Comparison of ENCODE assay signal across 11 cellular contexts in the genomic region with DNA sequence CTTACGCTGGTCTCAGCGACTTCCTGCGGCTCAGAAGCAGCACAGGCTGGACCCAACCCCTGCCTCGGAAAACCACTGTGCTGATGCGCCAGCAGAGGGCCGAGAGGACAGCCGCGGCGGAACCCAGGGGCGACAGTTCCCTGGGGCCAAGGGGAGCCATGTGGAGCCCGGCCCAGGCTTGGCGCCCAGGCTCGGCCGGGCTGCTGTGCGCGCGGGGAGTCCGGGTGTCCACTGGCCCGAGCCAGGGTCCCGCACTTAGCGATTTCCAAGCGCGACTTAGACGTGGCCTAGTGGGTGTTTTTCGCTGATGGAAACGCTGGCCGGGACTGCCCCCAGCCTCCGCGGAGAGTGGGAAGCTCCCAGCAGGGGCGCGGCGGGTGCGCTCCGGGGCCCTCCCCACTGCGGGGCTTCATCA. TPM values are rescaled to one million over a fixed set of nuclear protein-coding genes. Genes with fewer than 3 reads are reported as not detected.
A peak's percentile ranks its signal among the peaks of the same experiment; 100 is the strongest.
DNase-seq lines count a peak whose midpoint lies in the region; ATAC-seq and TF ChIP-seq lines count a peak whose summit lies in the region.
"Had no signal": no experiment of that assay in that cellular context is flagged by ENCODE, and none has a peak within 500 bp of the region (broad histone marks: within the 10 kb centered on the region; RNA-seq: fewer than 3 reads in every experiment).

No MANE protein-coding gene starts in this region.

- H3K36me3 ChIP-seq in skeletal muscle satellite cell (ENCODE audit: insufficient read depth, low read length), result no peaks in the 10 kb centered on the region
- no peaks in the 10 kb centered on the region for H3K36me3 ChIP-seq in CD8-positive, alpha-beta memory T cell (ENCODE audit: insufficient read depth, low read length)

- no peak overlapping the region for H3K27ac ChIP-seq in CD8-positive, alpha-beta memory T cell (ENCODE audit: low read depth, low read length)

- peak; percentile 57 for DNase-seq in WTC11 (ENCODE audit: low spot score)
- DNase-seq in left ventricle myocardium superior, result peak; percentile 58
- DNase-seq in NCI-H2196 (lab: John Stamatoyannopoulos, UW; ENCODE audit: unreplicated experiment), result no peak
- no peak for DNase-seq in CD8-positive, alpha-beta memory T cell
- no peak for DNase-seq in activated CD4-positive, alpha-beta memory T cell treated with anti-CD3 and anti-CD28 coated beads, Interleukin-2, amount 10 ng/mL, durations not matched to agents 7 days and 5 days
- DNase-seq: activated CD4-positive, alpha-beta T cell treated with anti-CD3 and anti-CD28 coated beads for 4 hours; NCI-H1092; stimulated activated CD4-positive, alpha-beta T cell treated with anti-CD3 and anti-CD28 coated beads, Interleukin-2, amount 100 ng/mL, for 24 hours had no signal

- H3K9ac ChIP-seq in skeletal muscle satellite cell (ENCODE audit: low read depth, low read length), result no peak overlapping the region

- no peaks in the 10 kb centered on the region for H3K36me3 Mint-ChIP-seq in WTC11
- H3K36me3 Mint-ChIP-seq in stimulated activated memory B cell treated with anti-CD40 and anti-IgM and Interleukin-4, amounts not matched to agents 10 μg/mL and 1 μg/mL and 100 μg/mL, for 72 hours, result no peaks in the 10 kb centered on the region
- peaks cover 0 to 11% (median 0%) of the 10 kb centered on the region in 3 donors for H3K36me3 Mint-ChIP-seq in CD8-positive, alpha-beta memory T cell
- no peaks in the 10 kb centered on the region for H3K36me3 Mint-ChIP-seq in activated CD4-positive, alpha-beta memory T cell treated with anti-CD3 and anti-CD28 coated beads, Interleukin-2, amount 10 ng/mL, durations not matched to agents 7 days and 5 days (ENCODE audit: low read depth)

- no peaks in the 10 kb centered on the region for H3K9me3 ChIP-seq in skeletal muscle satellite cell (replicated peaks; ENCODE audit: low read length)
- H3K9me3 ChIP-seq in CD8-positive, alpha-beta memory T cell (ENCODE audit: low read length), result no peaks in the 10 kb centered on the region

- TF ChIP-seq CTCF in GM12874 (IDR thresholded peaks at IDR 0.05; ENCODE audit: insufficient read depth, low read depth, low read length), result 0 out of 2 replicates have a peak, but pooled peaks have one; percentile 13
- no peak for TF ChIP-seq CTCF in WTC11 (IDR thresholded peaks at IDR 0.05)

- H3K4me1 Mint-ChIP-seq in WTC11, result peaks cover 18% of the 10 kb centered on the region
- H3K4me1 Mint-ChIP-seq in stimulated activated memory B cell treated with anti-CD40 and anti-IgM and Interleukin-4, amounts not matched to agents 10 μg/mL and 1 μg/mL and 100 μg/mL, for 72 hours, result peaks cover 5% of the 10 kb centered on the region
- H3K4me1 Mint-ChIP-seq in CD8-positive, alpha-beta memory T cell, result peaks cover 4 to 15% (median 5%) of the 10 kb centered on the region in 3 donors
- no peaks in the 10 kb centered on the region for H3K4me1 Mint-ChIP-seq in activated CD4-positive, alpha-beta memory T cell treated with anti-CD3 and anti-CD28 coated beads, Interleukin-2, amount 10 ng/mL, durations not matched to agents 7 days and 5 days

- ATAC-seq in WTC11 (peak; percentile 83), left ventricle myocardium superior (peak; percentile 76)
- ATAC-seq in stimulated activated memory B cell treated with anti-CD40 and anti-IgM and Interleukin-4, amounts not matched to agents 10 μg/mL and 1 μg/mL and 100 μg/mL, for 72 hours, result no peak

- H3K27me3 Mint-ChIP-seq in WTC11 (ENCODE audit: low read depth), result peaks cover 24% of the 10 kb centered on the region
- peaks cover 74% of the 10 kb centered on the region for H3K27me3 Mint-ChIP-seq in stimulated activated memory B cell treated with anti-CD40 and anti-IgM and Interleukin-4, amounts not matched to agents 10 μg/mL and 1 μg/mL and 100 μg/mL, for 72 hours
- H3K27me3 Mint-ChIP-seq in CD8-positive, alpha-beta memory T cell, result peaks cover 28 to 42% of the 10 kb centered on the region in 2 donors
- peaks cover 23% of the 10 kb centered on the region for H3K27me3 Mint-ChIP-seq in activated CD4-positive, alpha-beta memory T cell treated with anti-CD3 and anti-CD28 coated beads, Interleukin-2, amount 10 ng/mL, durations not matched to agents 7 days and 5 days

- H3K27ac Mint-ChIP-seq in WTC11, result no peak overlapping the region
- no peak overlapping the region for H3K27ac Mint-ChIP-seq in stimulated activated memory B cell treated with anti-CD40 and anti-IgM and Interleukin-4, amounts not matched to agents 10 μg/mL and 1 μg/mL and 100 μg/mL, for 72 hours
- no peak overlapping the region for H3K27ac Mint-ChIP-seq in CD8-positive, alpha-beta memory T cell
- no peak overlapping the region for H3K27ac Mint-ChIP-seq in activated CD4-positive, alpha-beta memory T cell treated with anti-CD3 and anti-CD28 coated beads, Interleukin-2, amount 10 ng/mL, durations not matched to agents 7 days and 5 days

- peak overlapping the region; percentile 43 for H3K4me3 ChIP-seq in skeletal muscle satellite cell (ENCODE audit: low read length)
- no peak overlapping the region for H3K4me3 ChIP-seq in CD8-positive, alpha-beta memory T cell (ENCODE audit: low read length)

- peaks cover 15% of the 10 kb centered on the region for H3K27me3 ChIP-seq in skeletal muscle satellite cell (ENCODE audit: control insufficient read depth, insufficient read depth, low read length)
- H3K27me3 ChIP-seq in CD8-positive, alpha-beta memory T cell (ENCODE audit: insufficient read depth, low read length, poor library complexity, severe bottlenecking), result peaks cover 4% of the 10 kb centered on the region

- H3K4me2 ChIP-seq in skeletal muscle satellite cell (ENCODE audit: low read length), result peak overlapping the region; percentile 80

- no peaks in the 10 kb centered on the region for H3K4me1 ChIP-seq in skeletal muscle satellite cell (ENCODE audit: control insufficient read depth, insufficient read depth, low read length)
- H3K4me1 ChIP-seq in CD8-positive, alpha-beta memory T cell (ENCODE audit: insufficient read depth, low read length), result no peaks in the 10 kb centered on the region

- H3K9me3 Mint-ChIP-seq in WTC11, result peaks cover 9% of the 10 kb centered on the region
- peaks cover 11% of the 10 kb centered on the region for H3K9me3 Mint-ChIP-seq in stimulated activated memory B cell treated with anti-CD40 and anti-IgM and Interleukin-4, amounts not matched to agents 10 μg/mL and 1 μg/mL and 100 μg/mL, for 72 hours
- H3K9me3 Mint-ChIP-seq in CD8-positive, alpha-beta memory T cell, result peaks cover 0 to 3% (median 0%) of the 10 kb centered on the region in 5 donors
- no peaks in the 10 kb centered on the region for H3K9me3 Mint-ChIP-seq in activated CD4-positive, alpha-beta memory T cell treated with anti-CD3 and anti-CD28 coated beads, Interleukin-2, amount 10 ng/mL, durations not matched to agents 7 days and 5 days

- CTCF ChIA-PET in WTC11 (lab: Charles Lee), result interaction anchor here (0.5 kb wide), 1 partner anchor 21 kb away, joined by 3 read pairs; no protein-coding TSS in a partner anchor
- CTCF ChIA-PET in CD8-positive, alpha-beta memory T cell (lab: Charles Lee), result interaction anchor here (0.8 to 1.5 kb wide), 4 partner anchors 9 to 1191 kb away, joined by 3 to 5 read pairs (median 3); a partner anchor contains a TSS
- CTCF ChIA-PET in activated CD4-positive, alpha-beta memory T cell treated with anti-CD3 and anti-CD28 coated beads, Interleukin-2, amount 10 ng/mL, durations not matched to agents 7 days and 5 days (lab: Charles Lee), result no interaction called here

- peak overlapping the region; percentile 50 for H3K4me3 Mint-ChIP-seq in WTC11
- no peak overlapping the region for H3K4me3 Mint-ChIP-seq in stimulated activated memory B cell treated with anti-CD40 and anti-IgM and Interleukin-4, amounts not matched to agents 10 μg/mL and 1 μg/mL and 100 μg/mL, for 72 hours
- H3K4me3 Mint-ChIP-seq in CD8-positive, alpha-beta memory T cell, result no peak overlapping the region
- H3K4me3 Mint-ChIP-seq in activated CD4-positive, alpha-beta memory T cell treated with anti-CD3 and anti-CD28 coated beads, Interleukin-2, amount 10 ng/mL, durations not matched to agents 7 days and 5 days, result no peak overlapping the region

- POLR2A ChIA-PET in WTC11 (lab: Charles Lee), result no interaction called here
- POLR2A ChIA-PET in CD8-positive, alpha-beta memory T cell (lab: Charles Lee), result no interaction called here
- POLR2A ChIA-PET in activated CD4-positive, alpha-beta memory T cell treated with anti-CD3 and anti-CD28 coated beads, Interleukin-2, amount 10 ng/mL, durations not matched to agents 7 days and 5 days (lab: Charles Lee), result no interaction called here

- intact Hi-C loops in left ventricle myocardium superior (cut with micrococcal nuclease), result no loop called here

TF ChIP-seq in WTC11, 78 proteins besides CTCF, POLR2A, EP300 and RAD21 (continues in another document):
- 0 out of 2 replicates have a peak, but pooled peaks have one; percentile 21 for TF ChIP-seq FOXP1 (CRISPR knock-in tag; IDR thresholded peaks at IDR 0.05; ENCODE audit: borderline replicate concordance)

RNA-seq across cellular contexts. Expression of a gene that starts 18.6 kb away (rescaled TPM):
- total RNA-seq in WTC11 (2021) (23.9 to 25.7 TPM (median 25.4 TPM) in 3 replicates), left ventricle myocardium superior (47.1 TPM)
- 15.9 and 17.5 TPM in 2 replicates for total RNA-seq in skeletal muscle satellite cell (2012; rRNA removed)
- total RNA-seq in CD8-positive, alpha-beta memory T cell, result 10 to 100 TPM; 17.4 to 17.7 TPM
- polyA plus RNA-seq in CD8-positive, alpha-beta memory T cell, result 86.3 TPM
- total RNA-seq in activated CD4-positive, alpha-beta memory T cell treated with anti-CD3 and anti-CD28 coated beads, Interleukin-2, amount 10 ng/mL, durations not matched to agents 7 days and 5 days, result 10 to 100 TPM; 10.4 to 10.9 TPM

Comparison
In these comparisons a context has a peak if more than half of its experiments do, and no peak if none do; other contexts are left out.
1. DNase-seq: peak in WTC11 (single experiment) and left ventricle myocardium superior (single experiment); none in NCI-H2196 (single experiment), CD8-positive, alpha-beta memory T cell (0 of 5) and activated CD4-positive, alpha-beta memory T cell treated with anti-CD3 and anti-CD28 coated beads, Interleukin-2, amount 10 ng/mL, durations not matched to agents 7 days and 5 days (single experiment).